ENCODE assay signal across 2 cellular contexts in the genomic region with DNA sequence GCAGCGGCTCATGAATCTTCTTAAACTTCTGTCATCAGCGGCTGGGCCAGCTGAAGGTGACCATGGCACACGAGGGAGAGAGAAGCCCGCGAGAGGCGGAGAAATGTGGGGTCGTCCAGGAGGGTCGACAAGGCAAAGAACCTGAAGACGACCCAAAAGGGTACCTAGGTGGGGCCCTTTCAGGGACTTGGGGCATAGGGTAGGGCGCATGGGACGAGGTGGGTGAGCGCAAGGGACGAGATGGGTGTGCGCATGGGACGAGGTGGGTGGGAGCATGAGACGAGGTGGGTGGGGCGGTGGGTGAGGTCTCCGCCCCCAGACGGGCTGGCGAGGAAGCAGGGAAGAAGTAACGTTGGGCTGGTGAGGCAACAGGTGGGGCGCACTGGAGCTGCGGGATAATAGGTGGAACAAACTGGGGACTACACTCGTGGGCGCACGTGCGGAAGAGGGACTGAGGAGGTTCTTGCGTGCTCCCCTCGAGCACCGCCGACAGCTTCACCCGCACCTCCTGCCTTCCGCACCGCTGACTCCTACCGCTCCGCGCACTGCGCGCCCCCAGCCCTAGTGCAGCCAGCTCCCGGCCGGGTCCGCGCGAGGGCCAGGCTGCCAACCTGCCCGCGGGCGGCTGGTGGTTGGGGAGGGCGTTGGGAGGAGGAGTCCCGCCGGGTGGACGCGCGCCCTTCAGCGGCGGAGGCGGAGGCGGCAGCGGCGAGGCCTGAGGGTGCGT.
TF ChIP-seq lines count a peak whose summit lies in the region.

No MANE protein-coding gene starts in this region.

TF ChIP-seq in HCT116, 20 proteins besides CTCF, POLR2A, EP300 and RAD21:
- TF ChIP-seq, protein P1, sequence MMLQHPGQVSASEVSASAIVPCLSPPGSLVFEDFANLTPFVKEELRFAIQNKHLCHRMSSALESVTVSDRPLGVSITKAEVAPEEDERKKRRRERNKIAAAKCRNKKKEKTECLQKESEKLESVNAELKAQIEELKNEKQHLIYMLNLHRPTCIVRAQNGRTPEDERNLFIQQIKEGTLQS (IDR thresholded peaks at IDR 0.05), result no peak
- TF ChIP-seq, protein P2, sequence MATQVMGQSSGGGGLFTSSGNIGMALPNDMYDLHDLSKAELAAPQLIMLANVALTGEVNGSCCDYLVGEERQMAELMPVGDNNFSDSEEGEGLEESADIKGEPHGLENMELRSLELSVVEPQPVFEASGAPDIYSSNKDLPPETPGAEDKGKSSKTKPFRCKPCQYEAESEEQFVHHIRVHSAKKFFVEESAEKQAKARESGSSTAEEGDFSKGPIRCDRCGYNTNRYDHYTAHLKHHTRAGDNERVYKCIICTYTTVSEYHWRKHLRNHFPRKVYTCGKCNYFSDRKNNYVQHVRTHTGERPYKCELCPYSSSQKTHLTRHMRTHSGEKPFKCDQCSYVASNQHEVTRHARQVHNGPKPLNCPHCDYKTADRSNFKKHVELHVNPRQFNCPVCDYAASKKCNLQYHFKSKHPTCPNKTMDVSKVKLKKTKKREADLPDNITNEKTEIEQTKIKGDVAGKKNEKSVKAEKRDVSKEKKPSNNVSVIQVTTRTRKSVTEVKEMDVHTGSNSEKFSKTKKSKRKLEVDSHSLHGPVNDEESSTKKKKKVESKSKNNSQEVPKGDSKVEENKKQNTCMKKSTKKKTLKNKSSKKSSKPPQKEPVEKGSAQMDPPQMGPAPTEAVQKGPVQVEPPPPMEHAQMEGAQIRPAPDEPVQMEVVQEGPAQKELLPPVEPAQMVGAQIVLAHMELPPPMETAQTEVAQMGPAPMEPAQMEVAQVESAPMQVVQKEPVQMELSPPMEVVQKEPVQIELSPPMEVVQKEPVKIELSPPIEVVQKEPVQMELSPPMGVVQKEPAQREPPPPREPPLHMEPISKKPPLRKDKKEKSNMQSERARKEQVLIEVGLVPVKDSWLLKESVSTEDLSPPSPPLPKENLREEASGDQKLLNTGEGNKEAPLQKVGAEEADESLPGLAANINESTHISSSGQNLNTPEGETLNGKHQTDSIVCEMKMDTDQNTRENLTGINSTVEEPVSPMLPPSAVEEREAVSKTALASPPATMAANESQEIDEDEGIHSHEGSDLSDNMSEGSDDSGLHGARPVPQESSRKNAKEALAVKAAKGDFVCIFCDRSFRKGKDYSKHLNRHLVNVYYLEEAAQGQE (IDR thresholded peaks at IDR 0.05; ENCODE audit: low read depth), result no peak
- TF ChIP-seq EGR1 (IDR thresholded peaks at IDR 0.05; ENCODE audit: low read depth), result peak; percentile 72
- TF ChIP-seq POLR2AphosphoS5 (IDR thresholded peaks at IDR 0.05; ENCODE audit: low read depth, low read length), result peak; percentile 88
- no peak for TF ChIP-seq EZH2phosphoT487 (IDR thresholded peaks at IDR 0.05; ENCODE audit: borderline replicate concordance)
- TF ChIP-seq FOSL1 (IDR thresholded peaks at IDR 0.05; ENCODE audit: low read depth), result no peak
- peak; percentile 52; the same call in 1 of the 2 replicates for TF ChIP-seq SIN3A (IDR thresholded peaks at IDR 0.05; ENCODE audit: low read depth)
- no peak for TF ChIP-seq CEBPB (IDR thresholded peaks at IDR 0.05; ENCODE audit: low read depth)
- TF ChIP-seq ZFX (IDR thresholded peaks at IDR 0.05), result peak; percentile 38; the same call in 1 of the 2 replicates
- TF ChIP-seq YY1 (IDR thresholded peaks at IDR 0.05; ENCODE audit: extremely low read depth, insufficient replicate concordance, low read depth, low read length), result no peak
- TF ChIP-seq CBX3 (IDR thresholded peaks at IDR 0.05; ENCODE audit: low read depth), result no peak
- TF ChIP-seq, protein P3, sequence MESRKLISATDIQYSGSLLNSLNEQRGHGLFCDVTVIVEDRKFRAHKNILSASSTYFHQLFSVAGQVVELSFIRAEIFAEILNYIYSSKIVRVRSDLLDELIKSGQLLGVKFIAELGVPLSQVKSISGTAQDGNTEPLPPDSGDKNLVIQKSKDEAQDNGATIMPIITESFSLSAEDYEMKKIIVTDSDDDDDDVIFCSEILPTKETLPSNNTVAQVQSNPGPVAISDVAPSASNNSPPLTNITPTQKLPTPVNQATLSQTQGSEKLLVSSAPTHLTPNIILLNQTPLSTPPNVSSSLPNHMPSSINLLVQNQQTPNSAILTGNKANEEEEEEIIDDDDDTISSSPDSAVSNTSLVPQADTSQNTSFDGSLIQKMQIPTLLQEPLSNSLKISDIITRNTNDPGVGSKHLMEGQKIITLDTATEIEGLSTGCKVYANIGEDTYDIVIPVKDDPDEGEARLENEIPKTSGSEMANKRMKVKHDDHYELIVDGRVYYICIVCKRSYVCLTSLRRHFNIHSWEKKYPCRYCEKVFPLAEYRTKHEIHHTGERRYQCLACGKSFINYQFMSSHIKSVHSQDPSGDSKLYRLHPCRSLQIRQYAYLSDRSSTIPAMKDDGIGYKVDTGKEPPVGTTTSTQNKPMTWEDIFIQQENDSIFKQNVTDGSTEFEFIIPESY (IDR thresholded peaks at IDR 0.05; ENCODE audit: extremely low read depth, insufficient replicate concordance, low read length), result peak; percentile 25
- TF ChIP-seq EZH2 (IDR thresholded peaks at IDR 0.05), result no peak
- no peak for TF ChIP-seq ZNF274 (IDR thresholded peaks at IDR 0.05; ENCODE audit: low read depth, low read length)
- no peak for TF ChIP-seq ELF1 (IDR thresholded peaks at IDR 0.05; ENCODE audit: borderline replicate concordance, low read depth)
- TF ChIP-seq SRF (IDR thresholded peaks at IDR 0.05; ENCODE audit: low read depth), result no peak
- TF ChIP-seq TCF7L2 (IDR thresholded peaks at IDR 0.05; ENCODE audit: borderline replicate concordance, extremely low read depth, insufficient read depth, insufficient read length), result peak; percentile 39
- TF ChIP-seq, protein P4, sequence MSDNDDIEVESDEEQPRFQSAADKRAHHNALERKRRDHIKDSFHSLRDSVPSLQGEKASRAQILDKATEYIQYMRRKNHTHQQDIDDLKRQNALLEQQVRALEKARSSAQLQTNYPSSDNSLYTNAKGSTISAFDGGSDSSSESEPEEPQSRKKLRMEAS (IDR thresholded peaks at IDR 0.05), result peak; percentile 77
- peak; percentile 18; the same call in 1 of the 2 replicates for TF ChIP-seq SP1 (IDR thresholded peaks at IDR 0.05; ENCODE audit: low read depth)
- no peak for TF ChIP-seq JUND (IDR thresholded peaks at IDR 0.05)

TF ChIP-seq in GM12878, 131 proteins besides CTCF, POLR2A, EP300 and RAD21 (continues in another document):
- no peak for TF ChIP-seq RCOR1 (conservative IDR thresholded peaks at IDR 0.05; ENCODE audit: low read depth, low read length)
- TF ChIP-seq DPF2 (IDR thresholded peaks at IDR 0.05), result peak; percentile 87
- peak; percentile 19 to 43; a peak in 2 of 4 replicates for TF ChIP-seq IKZF2 (IDR thresholded peaks at IDR 0.05)
- TF ChIP-seq, protein P5, sequence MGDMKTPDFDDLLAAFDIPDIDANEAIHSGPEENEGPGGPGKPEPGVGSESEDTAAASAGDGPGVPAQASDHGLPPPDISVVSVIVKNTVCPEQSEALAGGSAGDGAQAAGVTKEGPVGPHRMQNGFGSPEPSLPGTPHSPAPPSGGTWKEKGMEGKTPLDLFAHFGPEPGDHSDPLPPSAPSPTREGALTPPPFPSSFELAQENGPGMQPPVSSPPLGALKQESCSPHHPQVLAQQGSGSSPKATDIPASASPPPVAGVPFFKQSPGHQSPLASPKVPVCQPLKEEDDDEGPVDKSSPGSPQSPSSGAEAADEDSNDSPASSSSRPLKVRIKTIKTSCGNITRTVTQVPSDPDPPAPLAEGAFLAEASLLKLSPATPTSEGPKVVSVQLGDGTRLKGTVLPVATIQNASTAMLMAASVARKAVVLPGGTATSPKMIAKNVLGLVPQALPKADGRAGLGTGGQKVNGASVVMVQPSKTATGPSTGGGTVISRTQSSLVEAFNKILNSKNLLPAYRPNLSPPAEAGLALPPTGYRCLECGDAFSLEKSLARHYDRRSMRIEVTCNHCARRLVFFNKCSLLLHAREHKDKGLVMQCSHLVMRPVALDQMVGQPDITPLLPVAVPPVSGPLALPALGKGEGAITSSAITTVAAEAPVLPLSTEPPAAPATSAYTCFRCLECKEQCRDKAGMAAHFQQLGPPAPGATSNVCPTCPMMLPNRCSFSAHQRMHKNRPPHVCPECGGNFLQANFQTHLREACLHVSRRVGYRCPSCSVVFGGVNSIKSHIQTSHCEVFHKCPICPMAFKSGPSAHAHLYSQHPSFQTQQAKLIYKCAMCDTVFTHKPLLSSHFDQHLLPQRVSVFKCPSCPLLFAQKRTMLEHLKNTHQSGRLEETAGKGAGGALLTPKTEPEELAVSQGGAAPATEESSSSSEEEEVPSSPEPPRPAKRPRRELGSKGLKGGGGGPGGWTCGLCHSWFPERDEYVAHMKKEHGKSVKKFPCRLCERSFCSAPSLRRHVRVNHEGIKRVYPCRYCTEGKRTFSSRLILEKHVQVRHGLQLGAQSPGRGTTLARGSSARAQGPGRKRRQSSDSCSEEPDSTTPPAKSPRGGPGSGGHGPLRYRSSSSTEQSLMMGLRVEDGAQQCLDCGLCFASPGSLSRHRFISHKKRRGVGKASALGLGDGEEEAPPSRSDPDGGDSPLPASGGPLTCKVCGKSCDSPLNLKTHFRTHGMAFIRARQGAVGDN (IDR thresholded peaks at IDR 0.05), result peak; percentile 84; the same call in 1 of the 2 replicates
- TF ChIP-seq, protein P4 (IDR thresholded peaks at IDR 0.05; ENCODE audit: low read depth, low read length), result no peak; the same call in 1 of the 2 replicates
- peak; percentile 94 for TF ChIP-seq NFXL1 (IDR thresholded peaks at IDR 0.05; ENCODE audit: borderline replicate concordance)
- TF ChIP-seq SP1 (IDR thresholded peaks at IDR 0.05; ENCODE audit: low read depth, low read length), result peak; percentile 8
- TF ChIP-seq GATAD2B (conservative IDR thresholded peaks at IDR 0.05; ENCODE audit: low read depth), result peak; percentile 95
- TF ChIP-seq NBN (IDR thresholded peaks at IDR 0.05), result peak; percentile 59
- TF ChIP-seq, protein P6, sequence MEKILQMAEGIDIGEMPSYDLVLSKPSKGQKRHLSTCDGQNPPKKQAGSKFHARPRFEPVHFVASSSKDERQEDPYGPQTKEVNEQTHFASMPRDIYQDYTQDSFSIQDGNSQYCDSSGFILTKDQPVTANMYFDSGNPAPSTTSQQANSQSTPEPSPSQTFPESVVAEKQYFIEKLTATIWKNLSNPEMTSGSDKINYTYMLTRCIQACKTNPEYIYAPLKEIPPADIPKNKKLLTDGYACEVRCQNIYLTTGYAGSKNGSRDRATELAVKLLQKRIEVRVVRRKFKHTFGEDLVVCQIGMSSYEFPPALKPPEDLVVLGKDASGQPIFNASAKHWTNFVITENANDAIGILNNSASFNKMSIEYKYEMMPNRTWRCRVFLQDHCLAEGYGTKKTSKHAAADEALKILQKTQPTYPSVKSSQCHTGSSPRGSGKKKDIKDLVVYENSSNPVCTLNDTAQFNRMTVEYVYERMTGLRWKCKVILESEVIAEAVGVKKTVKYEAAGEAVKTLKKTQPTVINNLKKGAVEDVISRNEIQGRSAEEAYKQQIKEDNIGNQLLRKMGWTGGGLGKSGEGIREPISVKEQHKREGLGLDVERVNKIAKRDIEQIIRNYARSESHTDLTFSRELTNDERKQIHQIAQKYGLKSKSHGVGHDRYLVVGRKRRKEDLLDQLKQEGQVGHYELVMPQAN (conservative IDR thresholded peaks at IDR 0.05), result peak; percentile 62
- no peak for TF ChIP-seq HDAC2 (IDR thresholded peaks at IDR 0.05)
- peak; percentile 33; the same call in 1 of the 2 replicates for TF ChIP-seq NR2F1 (conservative IDR thresholded peaks at IDR 0.05)
- peak; percentile 91 for TF ChIP-seq IKZF1 (conservative IDR thresholded peaks at IDR 0.05)
- TF ChIP-seq RB1 (IDR thresholded peaks at IDR 0.05; ENCODE audit: borderline replicate concordance), result peak; percentile 67; the same call in 1 of the 2 replicates
- TF ChIP-seq BACH1 (IDR thresholded peaks at IDR 0.05; ENCODE audit: borderline replicate concordance), result peak; percentile 87
- peak; percentile 97 for TF ChIP-seq HDGF (IDR thresholded peaks at IDR 0.05)
- TF ChIP-seq, protein P7, sequence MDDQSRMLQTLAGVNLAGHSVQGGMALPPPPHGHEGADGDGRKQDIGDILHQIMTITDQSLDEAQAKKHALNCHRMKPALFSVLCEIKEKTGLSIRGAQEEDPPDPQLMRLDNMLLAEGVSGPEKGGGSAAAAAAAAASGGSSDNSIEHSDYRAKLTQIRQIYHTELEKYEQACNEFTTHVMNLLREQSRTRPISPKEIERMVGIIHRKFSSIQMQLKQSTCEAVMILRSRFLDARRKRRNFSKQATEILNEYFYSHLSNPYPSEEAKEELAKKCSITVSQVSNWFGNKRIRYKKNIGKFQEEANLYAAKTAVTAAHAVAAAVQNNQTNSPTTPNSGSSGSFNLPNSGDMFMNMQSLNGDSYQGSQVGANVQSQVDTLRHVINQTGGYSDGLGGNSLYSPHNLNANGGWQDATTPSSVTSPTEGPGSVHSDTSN (IDR thresholded peaks at IDR 0.05; ENCODE audit: insufficient replicate concordance, low read depth, low read length), result no peak
- TF ChIP-seq ZNF207 (IDR thresholded peaks at IDR 0.05; ENCODE audit: borderline replicate concordance), result no peak; the same call in 1 of the 2 replicates
- peak; percentile 15 for TF ChIP-seq HDAC6 (IDR thresholded peaks at IDR 0.05; ENCODE audit: unreplicated experiment)
- no peak for TF ChIP-seq NFIC (IDR thresholded peaks at IDR 0.05; ENCODE audit: low read depth, low read length)
- TF ChIP-seq MYC (IDR thresholded peaks at IDR 0.05; ENCODE audit: insufficient read depth, insufficient read length, insufficient replicate concordance, low read length, severe bottlenecking), result peak; percentile 87
- peak; percentile 78 for TF ChIP-seq ZNF217 (IDR thresholded peaks at IDR 0.05)
- 0 out of 2 replicates have a peak, but pooled peaks have one; percentile 12 for TF ChIP-seq ATF7 (IDR thresholded peaks at IDR 0.05; ENCODE audit: low read depth)
- peak; percentile 88 to 96 for TF ChIP-seq BHLHE40 (IDR thresholded peaks at IDR 0.05; ENCODE audit: borderline replicate concordance in 1 of 2, low read depth in 2 of 2, low read length in 1 of 2)
- 0 out of 2 replicates have a peak, but pooled peaks have one; percentile 12 for TF ChIP-seq SIN3A (IDR thresholded peaks at IDR 0.05; ENCODE audit: low read depth, low read length)
- peak; percentile 90 for TF ChIP-seq SMARCA5 (IDR thresholded peaks at IDR 0.05)
- peak; percentile 94 for TF ChIP-seq LARP7 (IDR thresholded peaks at IDR 0.05)
- TF ChIP-seq MXI1 (IDR thresholded peaks at IDR 0.05; ENCODE audit: low read depth, low read length), result peak; percentile 40; the same call in 1 of the 2 replicates
- TF ChIP-seq, protein P1 (IDR thresholded peaks at IDR 0.05; ENCODE audit: borderline replicate concordance, extremely low read depth, low read depth, low read length), result no peak
- TF ChIP-seq POLR2AphosphoS2 (IDR thresholded peaks at IDR 0.05; ENCODE audit: low read depth, low read length), result no peak; the same call in 1 of the 2 replicates
- TF ChIP-seq CBX5 (IDR thresholded peaks at IDR 0.05; ENCODE audit: low read depth), result no peak
- TF ChIP-seq, protein P8, sequence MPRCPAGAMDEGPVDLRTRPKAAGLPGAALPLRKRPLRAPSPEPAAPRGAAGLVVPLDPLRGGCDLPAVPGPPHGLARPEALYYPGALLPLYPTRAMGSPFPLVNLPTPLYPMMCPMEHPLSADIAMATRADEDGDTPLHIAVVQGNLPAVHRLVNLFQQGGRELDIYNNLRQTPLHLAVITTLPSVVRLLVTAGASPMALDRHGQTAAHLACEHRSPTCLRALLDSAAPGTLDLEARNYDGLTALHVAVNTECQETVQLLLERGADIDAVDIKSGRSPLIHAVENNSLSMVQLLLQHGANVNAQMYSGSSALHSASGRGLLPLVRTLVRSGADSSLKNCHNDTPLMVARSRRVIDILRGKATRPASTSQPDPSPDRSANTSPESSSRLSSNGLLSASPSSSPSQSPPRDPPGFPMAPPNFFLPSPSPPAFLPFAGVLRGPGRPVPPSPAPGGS (IDR thresholded peaks at IDR 0.05; ENCODE audit: borderline replicate concordance, insufficient read depth, low read depth, low read length, poor library complexity, severe bottlenecking), result no peak
- no peak for TF ChIP-seq CREM (IDR thresholded peaks at IDR 0.05; ENCODE audit: low read depth)
